19 cellular contexts compared by ENCODE assay signal in genomic region chr2:212299333-212299732, GRCh38.
DNase-seq lines count a peak whose midpoint lies in the region; ATAC-seq, FAIRE-seq and TF ChIP-seq lines count a peak whose summit lies in the region.
"Had no signal": no experiment of that assay in that cellular context is flagged by ENCODE, and none has a peak within 500 bp of the region (broad histone marks: within the 10 kb centered on the region; RNA-seq: fewer than 3 reads in every experiment).

No MANE protein-coding gene starts in this region.

- intact Hi-C loops in esophagus muscularis mucosa (cut with DNase I): no loop called here

- no peak for TF ChIP-seq POLR2A in A549 (IDR thresholded peaks at IDR 0.05; ENCODE audit: low read length)
- TF ChIP-seq POLR2A in tibial nerve (IDR thresholded peaks at IDR 0.05): no peak
- no peak for TF ChIP-seq POLR2A in esophagus muscularis mucosa (IDR thresholded peaks at IDR 0.05; ENCODE audit: low read depth)

- TF ChIP-seq RAD21 in A549 (conservative IDR thresholded peaks at IDR 0.05 in 1 of 2, IDR thresholded peaks at IDR 0.05 in 1 of 2): no peak
- no peak for TF ChIP-seq RAD21 in Ishikawa (IDR thresholded peaks at IDR 0.05; ENCODE audit: low read depth)

- no peak for ATAC-seq in A549
- ATAC-seq in GM18909 (IDR thresholded peaks at IDR 0.05; ENCODE audit: poor library complexity, unreplicated experiment): no peak
- ATAC-seq: HCT116, HepG2 had no signal

- H3K27ac ChIP-seq in A549 (no peak overlapping the region), tibial nerve (no peak overlapping the region), esophagus muscularis mucosa (replicated peaks in 1 of 4) (no peak overlapping the region)
- H3K27ac ChIP-seq: 22Rv1 had no signal

- peak; percentile 33 for DNase-seq in DMS 273 (lab: John Stamatoyannopoulos, UW; ENCODE audit: unreplicated experiment)
- no peak for DNase-seq in DMS 273 treated with DMSO at 0.1 percent for 48 hours (lab: John Stamatoyannopoulos, UW)
- no peak for DNase-seq in A549 (ENCODE audit: low read depth in 1 of 2, low spot score in 1 of 2)
- peak; percentile 3 to 21 for DNase-seq in NCI-H1930 (lab: John Stamatoyannopoulos, UW)
- no peak for DNase-seq in tibial nerve (ENCODE audit: low spot score in 2 of 2)
- no peak for DNase-seq in esophagus muscularis mucosa (ENCODE audit: extremely low spot score)
- DNase-seq: C1 segment of cervical spinal cord; CD4-positive, CD25-positive, alpha-beta regulatory T cell; CD8-positive, alpha-beta memory T cell; DMS153; DMS79; GDM1; GOT3; H7 had no signal

- no peak overlapping the region for H3K4me3 ChIP-seq in A549
- H3K4me3 ChIP-seq in tibial nerve: no peak overlapping the region
- H3K4me3 ChIP-seq in esophagus muscularis mucosa: no peak overlapping the region

- no peak for FAIRE-seq in A549 (lab: Jason Lieb, UNC)
- FAIRE-seq: HepG2 had no signal

- POLR2A ChIA-PET in A549 (lab: Yijun Ruan, JAX): no interaction called here

- H3K4me1 ChIP-seq in A549: no peaks in the 10 kb centered on the region
- H3K4me1 ChIP-seq in tibial nerve: no peaks in the 10 kb centered on the region
- no peaks in the 10 kb centered on the region for H3K4me1 ChIP-seq in esophagus muscularis mucosa

- H3K27me3 ChIP-seq in tibial nerve (no peaks in the 10 kb centered on the region), esophagus muscularis mucosa (no peaks in the 10 kb centered on the region)

- CTCF ChIA-PET in A549 (lab: Yijun Ruan, JAX): no interaction called here

- H3K9me3 ChIP-seq in A549 (no peaks in the 10 kb centered on the region), tibial nerve (no peaks in the 10 kb centered on the region), esophagus muscularis mucosa (no peaks in the 10 kb centered on the region)

- 23% methylated on average over 3 of the region's 3 CpGs for WGBS in A549 (ENCODE audit: missing lambda C conversion rate)
- 49 to 53% methylated on average over 3 of the region's 3 CpGs for WGBS in tibial nerve, 2 donors
- WGBS in esophagus muscularis mucosa: 51% methylated on average over 3 of the region's 3 CpGs

- H3K36me3 ChIP-seq in tibial nerve (no peaks in the 10 kb centered on the region), esophagus muscularis mucosa (no peaks in the 10 kb centered on the region)

- TF ChIP-seq CTCF in A549 (IDR thresholded peaks at IDR 0.05) (no peak), tibial nerve (IDR thresholded peaks at IDR 0.05) (no peak), esophagus muscularis mucosa (IDR thresholded peaks at IDR 0.05) (no peak)

- no peak overlapping the region for H3K4me2 ChIP-seq in A549

- TF ChIP-seq EP300 in A549 (IDR thresholded peaks at IDR 0.05): no peak
- TF ChIP-seq EP300 in Ishikawa (IDR thresholded peaks at IDR 0.05; ENCODE audit: borderline replicate concordance): no peak
- TF ChIP-seq EP300 in tibial nerve (IDR thresholded peaks at IDR 0.05): no peak
- no peak for TF ChIP-seq EP300 in esophagus muscularis mucosa (IDR thresholded peaks at IDR 0.05)

TF ChIP-seq in A549, 52 proteins besides CTCF, POLR2A, EP300 and RAD21:
- TF ChIP-seq REST (IDR thresholded peaks at IDR 0.05): peak; percentile 17; the same call in 1 of the 2 replicates
- no peak for TF ChIP-seq JUNB (IDR thresholded peaks at IDR 0.05)
TF ChIP-seq in A549: peak in this region for 1.

TF ChIP-seq in Ishikawa, 13 proteins besides CTCF, POLR2A, EP300 and RAD21:
- TF ChIP-seq REST (IDR thresholded peaks at IDR 0.05; ENCODE audit: low read depth) (peak; percentile 62), MAX (IDR thresholded peaks at IDR 0.05) (no peak)

Comparison
In these comparisons a context has a peak if more than half of its experiments do, and no peak if none do; other contexts are left out.
1. DNase-seq: peak in DMS 273 (single experiment) and NCI-H1930 (2 of 2); none in DMS 273 treated with DMSO at 0.1 percent for 48 hours (single experiment), A549 (0 of 2), tibial nerve (0 of 2) and esophagus muscularis mucosa (single experiment).